In the genomic region with DNA sequence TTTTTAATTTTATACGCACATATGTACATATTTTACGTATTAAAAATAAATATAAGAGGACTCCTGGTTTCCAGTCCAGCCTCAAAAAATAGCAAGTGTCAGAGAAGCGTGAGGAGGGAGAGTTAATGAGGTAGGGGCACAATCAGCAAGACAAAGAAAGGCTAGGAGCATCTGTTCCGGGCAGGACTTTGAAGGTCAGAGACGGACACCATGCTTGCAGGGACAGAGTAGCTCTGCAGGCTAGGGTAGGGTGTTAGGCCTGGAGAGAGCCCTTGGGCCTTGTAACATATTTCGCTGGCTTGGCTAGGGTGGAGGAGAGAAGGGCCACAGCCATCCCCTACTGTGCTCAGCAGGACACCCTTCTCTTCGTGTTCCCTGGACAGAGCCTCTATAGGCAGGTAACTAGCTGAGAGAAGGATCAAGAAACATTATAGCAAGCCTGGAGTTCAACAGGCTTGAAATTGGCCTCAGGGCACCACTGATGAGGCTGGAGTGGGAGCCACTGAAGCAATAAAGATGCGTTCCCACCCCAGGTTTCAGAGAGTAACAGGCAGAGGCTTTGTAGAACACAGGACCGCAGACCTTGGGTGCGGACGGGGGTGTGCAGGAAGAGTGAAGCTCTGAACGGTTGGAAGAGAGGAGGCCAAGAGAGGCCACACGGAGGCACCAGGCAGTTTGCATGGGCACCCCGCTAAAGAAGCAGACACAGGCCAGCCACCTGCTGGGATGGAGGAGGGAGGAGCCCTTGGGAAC, we compare ENCODE assay signal across 9 cellular contexts.
"Had no signal": no experiment of that assay in that cellular context is flagged by ENCODE, and none has a peak within 500 bp of the region (broad histone marks: within the 10 kb centered on the region; RNA-seq: fewer than 3 reads in every experiment).

No MANE protein-coding gene starts in this region.

- H2AFZ ChIP-seq: hepatocyte had no signal

- H3K4me2 ChIP-seq: hepatocyte had no signal

- H3K79me2 ChIP-seq: hepatocyte had no signal

- H3K4me3 ChIP-seq: hepatocyte, pancreas, tibial artery had no signal

- H3K27me3 Mint-ChIP-seq: activated naive CD8-positive, alpha-beta T cell treated with anti-CD3 and anti-CD28 coated beads for 36 hours; natural killer cell treated with Interleukin-12 subunit alpha and Interleukin-12 subunit beta and Interleukin-15 and Interleukin-18, amount 100 ng/mL, for 72 hours had no signal

- H3K36me3 Mint-ChIP-seq: activated naive CD8-positive, alpha-beta T cell treated with anti-CD3 and anti-CD28 coated beads for 36 hours; natural killer cell treated with Interleukin-12 subunit alpha and Interleukin-12 subunit beta and Interleukin-15 and Interleukin-18, amount 100 ng/mL, for 72 hours had no signal

- H3K9me3 ChIP-seq: pancreas, tibial artery had no signal

- H3K27ac Mint-ChIP-seq: activated naive CD8-positive, alpha-beta T cell treated with anti-CD3 and anti-CD28 coated beads for 36 hours; activated T-cell treated with anti-CD3 and anti-CD28 coated beads, Interleukin-2, amount 50 U/mL, for 72 hours had no signal

- H3K4me1 Mint-ChIP-seq: activated naive CD8-positive, alpha-beta T cell treated with anti-CD3 and anti-CD28 coated beads for 36 hours had no signal

- H3K4me3 Mint-ChIP-seq: activated naive CD8-positive, alpha-beta T cell treated with anti-CD3 and anti-CD28 coated beads for 36 hours; activated T-cell treated with anti-CD3 and anti-CD28 coated beads, Interleukin-2, amount 50 U/mL, for 72 hours; natural killer cell treated with Interleukin-12 subunit alpha and Interleukin-12 subunit beta and Interleukin-15 and Interleukin-18, amount 100 ng/mL, for 72 hours had no signal

- H3K9me3 Mint-ChIP-seq: activated T-cell treated with anti-CD3 and anti-CD28 coated beads, Interleukin-2, amount 50 U/mL, for 72 hours; natural killer cell treated with Interleukin-12 subunit alpha and Interleukin-12 subunit beta and Interleukin-15 and Interleukin-18, amount 100 ng/mL, for 72 hours had no signal

- DNase-seq: activated CD4-positive, alpha-beta T cell treated with anti-CD3 and anti-CD28 coated beads, Interleukin-2, amount 50 U/mL, for 4 hours; activated gamma-delta T cell treated with Interleukin-2 at 50 U/mL for 16 hours; activated naive CD8-positive, alpha-beta T cell treated with anti-CD3 and anti-CD28 coated beads for 36 hours; activated T-cell treated with anti-CD3 and anti-CD28 coated beads, Interleukin-2, amount 50 U/mL, for 72 hours; left colon; tibial artery had no signal

- H3K4me1 ChIP-seq: pancreas, tibial artery had no signal

- H3K36me3 ChIP-seq: pancreas, tibial artery had no signal

- H3K27me3 ChIP-seq: hepatocyte, pancreas, tibial artery had no signal

- H3K27ac ChIP-seq: hepatocyte, pancreas, tibial artery had no signal
